In the genomic region with DNA sequence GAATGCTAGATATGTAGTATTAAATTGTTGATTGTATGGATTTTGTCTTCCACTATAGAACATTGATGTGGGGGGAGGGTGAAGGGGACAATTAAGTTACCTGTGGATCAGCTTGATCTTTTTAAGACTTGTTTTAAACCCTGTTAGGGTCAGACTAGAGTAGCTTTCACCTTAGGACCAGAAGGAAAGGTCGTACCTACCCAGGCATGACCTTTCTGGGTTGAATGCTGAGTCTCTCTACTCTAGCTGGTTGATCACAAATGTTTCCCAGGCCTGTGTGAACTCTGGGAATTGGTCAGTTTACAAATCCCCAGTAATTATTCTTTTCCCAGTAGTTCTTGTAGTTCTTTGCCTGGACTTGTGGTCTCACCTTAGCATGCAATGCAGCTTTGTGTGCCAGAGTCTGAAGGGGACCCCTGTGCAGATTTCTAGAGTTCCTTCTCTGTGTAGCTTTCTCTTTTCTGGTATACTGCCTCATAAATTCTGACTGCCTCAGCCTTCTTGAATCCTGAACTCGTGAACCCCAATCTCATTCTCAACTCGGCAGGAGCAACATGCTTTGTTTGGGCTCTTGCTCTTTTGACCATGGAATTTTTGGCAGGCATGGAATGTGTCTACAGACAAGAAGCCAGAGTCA, we compare ENCODE assay signal across 10 cellular contexts. TPM values are rescaled to one million over a fixed set of nuclear protein-coding genes. Genes with fewer than 3 reads are reported as not detected.
DNase-seq lines count a peak whose midpoint lies in the region; ATAC-seq, FAIRE-seq and TF ChIP-seq lines count a peak whose summit lies in the region.
"Had no signal": no experiment of that assay in that cellular context is flagged by ENCODE, and none has a peak within 500 bp of the region (broad histone marks: within the 10 kb centered on the region; RNA-seq: fewer than 3 reads in every experiment).

No MANE protein-coding gene starts in this region.

- TF ChIP-seq POLR2A in sigmoid colon (IDR thresholded peaks at IDR 0.05): no peak

- peak; percentile 99 for FAIRE-seq in G401.6 (lab: Jason Lieb, UNC)

- H3K27ac Mint-ChIP-seq in T-helper 17 cell: peak overlapping the region; percentile 89

- H3K4me3 Mint-ChIP-seq in T-helper 17 cell: peak overlapping the region; percentile 80

- H3K9me3 ChIP-seq in T-helper 17 cell (ENCODE audit: control insufficient read depth, low read length, poor library complexity, severe bottlenecking) (no peaks in the 10 kb centered on the region), sigmoid colon (no peaks in the 10 kb centered on the region), right atrium auricular region (peaks cover 0 to 6% of the 10 kb centered on the region in 2 donors)

- TF ChIP-seq CTCF in sigmoid colon (IDR thresholded peaks at IDR 0.05) (no peak), right atrium auricular region (IDR thresholded peaks at IDR 0.05) (no peak)

- no peak for DNase-seq in T-helper 17 cell
- DNase-seq in fibroblast of peridontal ligament (ENCODE audit: extremely low read depth): peak; percentile 86
- DNase-seq in sigmoid colon: no peak
- no peak for DNase-seq in NCI-H82 treated with DMSO at 0.1 percent for 48 hours (lab: John Stamatoyannopoulos, UW; ENCODE audit: unreplicated experiment)
- DNase-seq in right atrium auricular region (ENCODE audit: low spot score): no peak
- no peak for DNase-seq in cortex of kidney (lab: John Stamatoyannopoulos, UW)
- DNase-seq: activated gamma-delta T cell had no signal

- no peaks in the 10 kb centered on the region for H3K27me3 ChIP-seq in sigmoid colon
- no peaks in the 10 kb centered on the region for H3K27me3 ChIP-seq in right atrium auricular region

- H3K4me1 Mint-ChIP-seq in T-helper 17 cell: peaks cover 13% of the 10 kb centered on the region

- intact Hi-C loops in sigmoid colon (cut with DNase I): no loop called here

- H3K36me3 Mint-ChIP-seq in T-helper 17 cell (ENCODE audit: low read depth): peaks cover 3% of the 10 kb centered on the region

- TF ChIP-seq EP300 in sigmoid colon (IDR thresholded peaks at IDR 0.05): no peak

- H3K4me1 ChIP-seq in sigmoid colon (peaks cover 0 to 33% (median 22%) of the 10 kb centered on the region in 4 donors), right atrium auricular region (no peaks in the 10 kb centered on the region)

- ATAC-seq in T-helper 17 cell (no peak), GM19023 (IDR thresholded peaks at IDR 0.05; ENCODE audit: unreplicated experiment) (no peak)
- ATAC-seq: left lobe of liver had no signal

- H3K36me3 ChIP-seq in sigmoid colon: peaks cover 0 to 23% (median 3%) of the 10 kb centered on the region in 4 donors
- H3K36me3 ChIP-seq in right atrium auricular region: peaks cover 10% of the 10 kb centered on the region

- H3K4me3 ChIP-seq in sigmoid colon (no peak overlapping the region), right atrium auricular region (no peak overlapping the region)

- H3K27ac ChIP-seq in sigmoid colon: peak overlapping the region; percentile 8 to 68 (median 42)
- no peak overlapping the region for H3K27ac ChIP-seq in right atrium auricular region

- H3K27me3 Mint-ChIP-seq in T-helper 17 cell: no peaks in the 10 kb centered on the region

- 74 to 77% methylated on average over 3 of the region's 3 CpGs for WGBS in sigmoid colon, 2 donors

RNA-seq across cellular contexts. Expression of a gene that starts 54.0 kb away (rescaled TPM):
- total RNA-seq in T-helper 17 cell (100 to 1,000 TPM; 132 to 159 TPM), sigmoid colon (100 to 1,000 TPM in 3 of 4 donors, 10 to 100 TPM in 1; 92.7 to 247 (median 139) TPM), right atrium auricular region (10 to 100 TPM; 48.0 to 63.4 TPM)
- 100 to 1,000 TPM in 1 of 3 donors, 10 to 100 TPM in 2; 26.1 to 132 (median 35.4) TPM for polyA plus RNA-seq in sigmoid colon

RNA-seq across cellular contexts. Expression of a gene that starts 54.3 kb away (rescaled TPM):
- total RNA-seq in T-helper 17 cell: 1 to 10 TPM; 6.9 to 9.0 TPM
- 10 to 100 TPM; 21.8 to 36.2 (median 24.1) TPM for total RNA-seq in sigmoid colon
- polyA plus RNA-seq in sigmoid colon: 10 to 100 TPM in 2 of 3 donors, 1 to 10 TPM in 1; 9.0 to 38.2 (median 16.2) TPM
- total RNA-seq in right atrium auricular region: 10 to 100 TPM; 13.8 to 14.1 TPM

Comparison
In these comparisons a context has a peak if more than half of its experiments do, and no peak if none do; other contexts are left out.
1. H3K27ac ChIP-seq: peak in sigmoid colon (4 of 4); none in right atrium auricular region (0 of 2).